In the genomic region with DNA sequence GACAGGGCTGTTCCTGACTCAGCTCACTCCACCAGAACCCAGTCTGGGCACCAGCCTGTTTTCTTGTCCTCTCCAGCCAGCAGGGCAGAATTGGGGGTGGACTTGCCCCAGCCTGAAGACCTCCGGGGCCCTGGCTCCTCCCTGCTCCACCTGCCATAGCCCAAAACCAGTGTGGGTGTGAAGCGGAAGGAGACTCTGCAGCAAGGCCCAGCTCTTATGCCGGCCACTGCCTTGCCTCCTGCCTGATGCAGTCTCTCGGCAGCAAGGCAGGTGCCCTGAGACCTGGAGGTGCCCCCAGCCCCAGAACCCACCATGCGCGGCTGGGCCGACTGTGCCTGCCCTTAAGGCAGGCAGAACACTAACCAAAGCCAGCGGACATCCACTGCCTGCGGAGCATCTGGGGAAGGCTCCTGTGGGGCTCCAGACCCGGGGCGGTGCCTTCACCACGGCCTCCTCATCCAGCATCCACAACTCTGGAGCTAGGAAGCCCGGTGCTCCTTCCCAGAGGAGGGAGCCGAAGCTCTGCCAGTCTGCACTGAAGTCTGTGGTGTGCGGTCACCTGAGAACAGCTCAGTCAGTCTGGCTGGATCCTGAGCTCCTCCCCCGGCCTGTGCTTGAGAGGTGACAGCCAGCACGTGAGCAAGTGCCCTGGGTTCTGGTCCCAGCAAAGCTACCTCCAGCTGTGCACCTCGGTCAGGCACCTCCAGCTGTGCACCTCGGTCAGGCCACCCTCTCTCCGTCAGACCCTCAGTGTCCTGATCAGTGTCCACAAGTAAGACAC, we compare ENCODE assay signal across 19 cellular contexts.
DNase-seq lines count a peak whose midpoint lies in the region; ATAC-seq and TF ChIP-seq lines count a peak whose summit lies in the region.
"Had no signal": no experiment of that assay in that cellular context is flagged by ENCODE, and none has a peak within 500 bp of the region (broad histone marks: within the 10 kb centered on the region; RNA-seq: fewer than 3 reads in every experiment).

No MANE protein-coding gene starts in this region.

- H3K4me3 Mint-ChIP-seq in chondrocyte (ENCODE audit: unreplicated experiment): no peak overlapping the region
- H3K4me3 Mint-ChIP-seq: brain; CD8-positive, alpha-beta memory T cell; stimulated activated naive CD8-positive, alpha-beta T cell treated with anti-CD3 and anti-CD28 coated beads, Interleukin-15, Interleukin-2, amounts not matched to agents 100 ng/mL and 50 ng/mL, for 24 hours; T-helper 1 cell treated with Interleukin-12 subunit alpha and Interleukin-12 subunit beta and Interleukin-4 antibody, amounts not matched to agents 30 μg/mL and 1 μg/mL, for 36 hours had no signal

- H3K9me3 Mint-ChIP-seq in chondrocyte (ENCODE audit: low read depth): no peaks in the 10 kb centered on the region

- H3K27me3 Mint-ChIP-seq in chondrocyte (ENCODE audit: low read depth): no peaks in the 10 kb centered on the region
- H3K27me3 Mint-ChIP-seq: brain; stimulated activated naive CD8-positive, alpha-beta T cell treated with anti-CD3 and anti-CD28 coated beads, Interleukin-15, Interleukin-2, amounts not matched to agents 100 ng/mL and 50 ng/mL, for 24 hours had no signal

- H3K4me3 ChIP-seq in lower lobe of right lung: no peak overlapping the region
- H3K4me3 ChIP-seq in upper lobe of right lung: no peak overlapping the region
- H3K4me3 ChIP-seq: dorsolateral prefrontal cortex, GM12878, pancreas had no signal

- DNase-seq in Right ventricle myocardium inferior (ENCODE audit: missing footprints) (peak; percentile 72), Right ventricle myocardium superior (no peak), chondrocyte (ENCODE audit: low spot score) (peak; percentile 90), lower lobe of right lung (peak; percentile 35), upper lobe of right lung (peak; percentile 56), NCI-H2171 (lab: John Stamatoyannopoulos, UW) (no peak)
- DNase-seq: CD8-positive, alpha-beta memory T cell; KG1; NCI-H1105 treated with DMSO at 0.1 percent for 48 hours; NCI-H774 had no signal

- H3K9me3 ChIP-seq in lower lobe of right lung (peaks cover 6% of the 10 kb centered on the region), upper lobe of right lung (no peaks in the 10 kb centered on the region)
- H3K9me3 ChIP-seq: pancreas had no signal

- H3K4me1 ChIP-seq in lower lobe of right lung: no peaks in the 10 kb centered on the region
- H3K4me1 ChIP-seq in upper lobe of right lung: no peaks in the 10 kb centered on the region
- H3K4me1 ChIP-seq: pancreas had no signal

- peaks cover 5% of the 10 kb centered on the region for H3K4me1 Mint-ChIP-seq in chondrocyte (ENCODE audit: low read depth)
- H3K4me1 Mint-ChIP-seq: CD8-positive, alpha-beta memory T cell had no signal

- H3K36me3 Mint-ChIP-seq in chondrocyte (ENCODE audit: low read depth): no peaks in the 10 kb centered on the region
- H3K36me3 Mint-ChIP-seq: CD8-positive, alpha-beta memory T cell had no signal

- no peak for ATAC-seq in Right ventricle myocardium inferior
- ATAC-seq in Right ventricle myocardium superior (ENCODE audit: poor library complexity): no peak
- no peak for ATAC-seq in lower lobe of right lung
- peak; percentile 8 for ATAC-seq in upper lobe of right lung
- ATAC-seq in HG03521 (IDR thresholded peaks at IDR 0.05; ENCODE audit: unreplicated experiment): no peak
- ATAC-seq in HG02973 (IDR thresholded peaks at IDR 0.05; ENCODE audit: unreplicated experiment): no peak
- ATAC-seq: activated naive CD4-positive, alpha-beta T cell treated with anti-CD3 and anti-CD28 coated beads, Interleukin-2, amount 50 U/mL, for 72 hours; GM12878 had no signal

- H3K36me3 ChIP-seq in lower lobe of right lung (no peaks in the 10 kb centered on the region), upper lobe of right lung (no peaks in the 10 kb centered on the region)
- H3K36me3 ChIP-seq: pancreas had no signal

- H3K27ac Mint-ChIP-seq in chondrocyte (ENCODE audit: unreplicated experiment): no peak overlapping the region
- H3K27ac Mint-ChIP-seq: activated naive CD4-positive, alpha-beta T cell treated with anti-CD3 and anti-CD28 coated beads, Interleukin-2, amount 50 U/mL, for 72 hours; stimulated activated naive CD8-positive, alpha-beta T cell treated with anti-CD3 and anti-CD28 coated beads, Interleukin-15, Interleukin-2, amounts not matched to agents 100 ng/mL and 50 ng/mL, for 24 hours; T-helper 1 cell treated with Interleukin-12 subunit alpha and Interleukin-12 subunit beta and Interleukin-4 antibody, amounts not matched to agents 30 μg/mL and 1 μg/mL, for 36 hours had no signal

- H3K27me3 ChIP-seq in lower lobe of right lung (ENCODE audit: low read depth): no peaks in the 10 kb centered on the region
- no peaks in the 10 kb centered on the region for H3K27me3 ChIP-seq in upper lobe of right lung
- H3K27me3 ChIP-seq: dorsolateral prefrontal cortex, pancreas had no signal

- H3K27ac ChIP-seq in lower lobe of right lung (no peak overlapping the region), upper lobe of right lung (no peak overlapping the region)
- H3K27ac ChIP-seq: dorsolateral prefrontal cortex, pancreas had no signal

- TF ChIP-seq CTCF in chondrocyte (IDR thresholded peaks at IDR 0.05): no peak
- no peak for TF ChIP-seq CTCF in lower lobe of right lung (IDR thresholded peaks at IDR 0.05)
- TF ChIP-seq CTCF in upper lobe of right lung (IDR thresholded peaks at IDR 0.05): no peak

- intact Hi-C loops in Right ventricle myocardium inferior (cut with DNase I) (no loop called here), Right ventricle myocardium superior (cut with DNase I) (no loop called here), lower lobe of right lung (cut with DNase I) (no loop called here), upper lobe of right lung (cut with DNase I) (no loop called here)

Comparison
In these comparisons a context has a peak if more than half of its experiments do, and no peak if none do; other contexts are left out.
1. DNase-seq: peak in Right ventricle myocardium inferior (single experiment), chondrocyte (single experiment), lower lobe of right lung (single experiment) and upper lobe of right lung (single experiment); none in Right ventricle myocardium superior (single experiment) and NCI-H2171 (single experiment).